In the genomic region with DNA sequence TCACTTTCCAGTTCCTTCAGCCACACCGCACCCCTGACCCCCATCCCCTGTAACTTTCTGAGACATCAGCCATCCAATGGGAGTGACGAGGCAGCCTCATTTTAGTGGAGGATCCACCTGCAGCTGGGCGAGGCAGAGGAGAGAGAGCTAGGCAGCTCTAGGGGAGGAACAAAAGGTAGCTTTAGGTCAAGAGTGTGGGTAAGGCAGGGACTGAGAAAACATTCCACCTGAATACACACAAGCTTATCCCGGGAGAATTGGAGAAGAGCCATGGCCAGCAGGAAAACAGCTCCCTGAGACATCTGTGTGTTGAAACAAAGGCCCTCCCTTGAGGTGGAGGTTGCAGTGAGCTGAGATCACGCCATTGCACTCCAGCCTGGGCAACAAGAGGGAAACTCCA, we compare ENCODE assay signal across 21 cellular contexts. TPM values are rescaled to one million over a fixed set of nuclear protein-coding genes. Genes with fewer than 3 reads are reported as not detected.
DNase-seq lines count a peak whose midpoint lies in the region; ATAC-seq and TF ChIP-seq lines count a peak whose summit lies in the region.
"Had no signal": no experiment of that assay in that cellular context is flagged by ENCODE, and none has a peak within 500 bp of the region (broad histone marks: within the 10 kb centered on the region; RNA-seq: fewer than 3 reads in every experiment).

No MANE protein-coding gene starts in this region.

- TF ChIP-seq POLR2A in thyroid gland (IDR thresholded peaks at IDR 0.05): peak in 1 of 2 donors; percentile 33

- peaks cover 16% of the 10 kb centered on the region for H3K9me3 Mint-ChIP-seq in activated CD4-positive, alpha-beta memory T cell treated with anti-CD3 and anti-CD28 coated beads for 36 hours

- ATAC-seq in HG02588 (IDR thresholded peaks at IDR 0.05; ENCODE audit: unreplicated experiment): no peak
- ATAC-seq: heart left ventricle; left cardiac atrium; naive thymus-derived CD4-positive, alpha-beta T cell; Panc1; T-cell had no signal

- DNase-seq in M059J (ENCODE audit: low read depth): peak; percentile 39
- peak; percentile 82 for DNase-seq in NCI-H345 treated with DMSO at 0.1 percent for 48 hours (lab: John Stamatoyannopoulos, UW; ENCODE audit: unreplicated experiment)
- peak; percentile 41 for DNase-seq in epithelial cell of prostate (ENCODE audit: low read depth, low spot score)
- peak; percentile 93 for DNase-seq in thyroid gland
- no peak for DNase-seq in activated CD4-positive, alpha-beta memory T cell treated with anti-CD3 and anti-CD28 coated beads for 36 hours
- no peak for DNase-seq in T1000 (lab: John Stamatoyannopoulos, UW)
- DNase-seq: activated CD4-positive, CD25-positive, alpha-beta regulatory T cell treated with anti-CD3 and anti-CD28 coated beads, Interleukin-2, amount 50 U/mL, for 72 hours; activated CD8-positive, alpha-beta memory T cell treated with anti-CD3 and anti-CD28 coated beads, Interleukin-2, amount 50 U/mL, for 48 hours; CD4-positive, CD25-positive, alpha-beta regulatory T cell; heart left ventricle; left cardiac atrium; naive thymus-derived CD4-positive, alpha-beta T cell; NCI-H2227 treated with DMSO at 0.1 percent for 48 hours; retina; stimulated activated CD4-positive, alpha-beta T cell treated with anti-CD3 and anti-CD28 coated beads, Interleukin-2, amount 100 ng/mL, for 48 hours; T-cell had no signal

- no peak overlapping the region for H3K27ac Mint-ChIP-seq in activated CD4-positive, alpha-beta memory T cell treated with anti-CD3 and anti-CD28 coated beads for 36 hours
- H3K27ac Mint-ChIP-seq: activated naive CD8-positive, alpha-beta T cell; CD4-positive, CD25-positive, alpha-beta regulatory T cell; naive thymus-derived CD4-positive, alpha-beta T cell; T-cell had no signal

- H3K4me1 ChIP-seq in thyroid gland: peaks cover 23 to 39% of the 10 kb centered on the region in 2 donors

- no peaks in the 10 kb centered on the region for H3K36me3 ChIP-seq in thyroid gland
- H3K36me3 ChIP-seq: heart left ventricle had no signal

- POLR2A ChIA-PET in activated CD4-positive, alpha-beta memory T cell treated with anti-CD3 and anti-CD28 coated beads for 36 hours (lab: Charles Lee): no interaction called here

- 35 to 41% methylated on average over 5 of the region's 5 CpGs for WGBS in thyroid gland, 2 donors

- H3K27me3 ChIP-seq in thyroid gland: no peaks in the 10 kb centered on the region

- H3K27me3 Mint-ChIP-seq in activated CD4-positive, alpha-beta memory T cell treated with anti-CD3 and anti-CD28 coated beads for 36 hours: peaks cover 2% of the 10 kb centered on the region

- H3K9me3 ChIP-seq in thyroid gland: no peaks in the 10 kb centered on the region

- H3K27ac ChIP-seq in epithelial cell of prostate (no peak overlapping the region), thyroid gland (peak overlapping the region; percentile 78 to 87 (median 86))
- H3K27ac ChIP-seq: heart left ventricle, KMS-11 had no signal

- CTCF ChIA-PET in activated CD4-positive, alpha-beta memory T cell treated with anti-CD3 and anti-CD28 coated beads for 36 hours (lab: Charles Lee): interaction anchor here (0.7 to 3.4 kb wide), 2 partner anchors 10 to 113 kb away, joined by 3 to 17 read pairs; no protein-coding TSS in a partner anchor

- no peaks in the 10 kb centered on the region for H3K36me3 Mint-ChIP-seq in activated CD4-positive, alpha-beta memory T cell treated with anti-CD3 and anti-CD28 coated beads for 36 hours
- H3K36me3 Mint-ChIP-seq: CD4-positive, CD25-positive, alpha-beta regulatory T cell; T-cell had no signal

- H3K4me3 ChIP-seq in thyroid gland (replicated peaks in 1 of 3): no peak overlapping the region
- H3K4me3 ChIP-seq: heart left ventricle had no signal

- H3K4me1 Mint-ChIP-seq in activated CD4-positive, alpha-beta memory T cell treated with anti-CD3 and anti-CD28 coated beads for 36 hours (ENCODE audit: low read depth): peaks cover 1% of the 10 kb centered on the region

- intact Hi-C loops in thyroid gland (cut with DNase I): no loop called here
- intact Hi-C loops in activated CD4-positive, alpha-beta memory T cell treated with anti-CD3 and anti-CD28 coated beads for 36 hours (cut with micrococcal nuclease): no loop called here

- TF ChIP-seq CTCF in thyroid gland (IDR thresholded peaks at IDR 0.05): no peak

- no peak overlapping the region for H3K4me3 Mint-ChIP-seq in activated CD4-positive, alpha-beta memory T cell treated with anti-CD3 and anti-CD28 coated beads for 36 hours
- H3K4me3 Mint-ChIP-seq: activated naive CD8-positive, alpha-beta T cell; naive thymus-derived CD4-positive, alpha-beta T cell; T-cell had no signal

RNA-seq across cellular contexts. Expression of a gene that starts 6.7 kb away (rescaled TPM):
- total RNA-seq in M059J (2014; rRNA removed; shearing (Covaris generic)): 0.07 TPM in 1 of 2 replicates, not detected in the other
- total RNA-seq in thyroid gland: 10 to 100 TPM; 20.7 to 45.8 (median 23.0) TPM
- under 1 TPM; 0.19 TPM for total RNA-seq in activated CD4-positive, alpha-beta memory T cell treated with anti-CD3 and anti-CD28 coated beads for 36 hours
- total RNA-seq: CD4-positive, CD25-positive, alpha-beta regulatory T cell; H4; heart left ventricle; left cardiac atrium; naive thymus-derived CD4-positive, alpha-beta T cell had no signal

RNA-seq across cellular contexts. Expression of a gene that starts 33.4 kb away (rescaled TPM):
- not detected in 2 replicates for total RNA-seq in M059J (2014; rRNA removed; shearing (Covaris generic))
- total RNA-seq in thyroid gland: not detected
- not detected for total RNA-seq in activated CD4-positive, alpha-beta memory T cell treated with anti-CD3 and anti-CD28 coated beads for 36 hours
- total RNA-seq: naive thymus-derived CD4-positive, alpha-beta T cell; T-cell had no signal

Comparison
In these comparisons a context has a peak if more than half of its experiments do, and no peak if none do; other contexts are left out.
1. DNase-seq: peak in M059J (single experiment), NCI-H345 treated with DMSO at 0.1 percent for 48 hours (single experiment), epithelial cell of prostate (single experiment) and thyroid gland (2 of 2); none in activated CD4-positive, alpha-beta memory T cell treated with anti-CD3 and anti-CD28 coated beads for 36 hours (single experiment) and T1000 (single experiment).
2. RNA of a gene that starts 6.7 kb away (total RNA-seq): 20.7 to 45.8 TPM in thyroid gland; 0.19 TPM in activated CD4-positive, alpha-beta memory T cell treated with anti-CD3 and anti-CD28 coated beads for 36 hours and 0.07 TPM in M059J; every median in the first group is over 10 times any median in the second.